Comparison of ENCODE assay signal across 29 cellular contexts in genomic region chr4:112225157-112225556, GRCh38.
"Had no signal": no experiment of that assay in that cellular context is flagged by ENCODE, and none has a peak within 500 bp of the region (broad histone marks: within the 10 kb centered on the region; RNA-seq: fewer than 3 reads in every experiment).

No MANE protein-coding gene starts in this region.

- H3K27me3 ChIP-seq: cardiac muscle cell had no signal

- H3K4me3 Mint-ChIP-seq: activated B cell treated with CpG ODN at 0.5 μM for 24 hours; activated CD4-positive, alpha-beta memory T cell treated with anti-CD3 and anti-CD28 coated beads for 36 hours; activated CD4-positive, alpha-beta T cell treated with anti-CD3 and anti-CD28 coated beads, Interleukin-2, amount 10 ng/mL, durations not matched to agents 24 days and 14 days; activated naive CD4-positive, alpha-beta T cell treated with anti-CD3 and anti-CD28 coated beads for 36 hours; activated naive CD8-positive, alpha-beta T cell; activated T-helper 17 cell treated with anti-CD3 and anti-CD28 coated beads, Interleukin-2, amount 50 U/mL, for 72 hours; brain; T-helper 17 cell had no signal

- H3K27ac ChIP-seq: cardiac muscle cell had no signal

- DNase-seq: activated B cell treated with CpG ODN at 0.5 μM for 24 hours; activated CD4-positive, alpha-beta memory T cell treated with anti-CD3 and anti-CD28 coated beads for 36 hours; activated CD4-positive, alpha-beta T cell treated with anti-CD3 and anti-CD28 coated beads for 1 hour; activated CD4-positive, alpha-beta T cell treated with anti-CD3 and anti-CD28 coated beads, Interleukin-2, amount 10 ng/mL, durations not matched to agents 24 days and 14 days; activated CD8-positive, alpha-beta memory T cell treated with anti-CD3 and anti-CD28 coated beads for 24 hours; activated gamma-delta T cell; activated naive CD4-positive, alpha-beta T cell treated with anti-CD3 and anti-CD28 coated beads for 36 hours; activated T-cell treated with anti-CD3 and anti-CD28 coated beads for 4 hours; activated T-cell treated with anti-CD3 and anti-CD28 coated beads, Interleukin-2, amount 50 U/mL, for 48 hours; amygdala; Karpas-422; MM.1S; NCI-H1105; NCI-H1436; NCI-H1694 treated with DMSO at 0.1 percent for 48 hours; NCI-H2029 treated with DMSO at 0.1 percent for 48 hours; NCI-H345; NCI-H510A; NCI-H526 treated with DMSO at 0.1 percent for 48 hours; PC-3; SHP77 treated with DMSO at 0.1 percent for 48 hours; T-helper 17 cell; T-helper 9 cell had no signal

- H3K9me3 Mint-ChIP-seq: activated CD4-positive, alpha-beta T cell treated with anti-CD3 and anti-CD28 coated beads, Interleukin-2, amount 10 ng/mL, durations not matched to agents 24 days and 14 days; activated naive CD4-positive, alpha-beta T cell treated with anti-CD3 and anti-CD28 coated beads for 36 hours; activated T-helper 17 cell treated with anti-CD3 and anti-CD28 coated beads, Interleukin-2, amount 50 U/mL, for 72 hours had no signal

- H3K4me3 ChIP-seq: cardiac muscle cell had no signal

- ATAC-seq: activated T-helper 17 cell treated with anti-CD3 and anti-CD28 coated beads, Interleukin-2, amount 50 U/mL, for 72 hours; PC-3; T-helper 17 cell had no signal

- FAIRE-seq: astrocyte, RCC 7860 had no signal

- H3K27ac Mint-ChIP-seq: activated B cell treated with CpG ODN at 0.5 μM for 24 hours; activated CD4-positive, alpha-beta memory T cell treated with anti-CD3 and anti-CD28 coated beads for 36 hours; activated CD4-positive, alpha-beta T cell treated with anti-CD3 and anti-CD28 coated beads, Interleukin-2, amount 10 ng/mL, durations not matched to agents 24 days and 14 days; activated naive CD4-positive, alpha-beta T cell treated with anti-CD3 and anti-CD28 coated beads for 36 hours; activated naive CD8-positive, alpha-beta T cell; activated T-helper 17 cell treated with anti-CD3 and anti-CD28 coated beads, Interleukin-2, amount 50 U/mL, for 72 hours; brain; T-helper 17 cell had no signal

- H3K4me1 Mint-ChIP-seq: activated T-helper 17 cell treated with anti-CD3 and anti-CD28 coated beads, Interleukin-2, amount 50 U/mL, for 72 hours; T-helper 17 cell had no signal

- H3K27me3 Mint-ChIP-seq: activated CD4-positive, alpha-beta memory T cell treated with anti-CD3 and anti-CD28 coated beads for 36 hours; activated T-helper 17 cell treated with anti-CD3 and anti-CD28 coated beads, Interleukin-2, amount 50 U/mL, for 72 hours; T-helper 17 cell had no signal

- H3K36me3 ChIP-seq: cardiac muscle cell had no signal

- H3K36me3 Mint-ChIP-seq: activated CD4-positive, alpha-beta memory T cell treated with anti-CD3 and anti-CD28 coated beads for 36 hours; activated naive CD8-positive, alpha-beta T cell; brain had no signal
